9 cellular contexts compared by ENCODE assay signal in genomic region chr3:16305121-16305541, GRCh38. TPM values are rescaled to one million over a fixed set of nuclear protein-coding genes. Genes with fewer than 3 reads are reported as not detected.
A peak's percentile ranks its signal among the peaks of the same experiment; 100 is the strongest.
DNase-seq lines count a peak whose midpoint lies in the region; ATAC-seq and TF ChIP-seq lines count a peak whose summit lies in the region.
"Had no signal": no experiment of that assay in that cellular context is flagged by ENCODE, and none has a peak within 500 bp of the region (broad histone marks: within the 10 kb centered on the region; RNA-seq: fewer than 3 reads in every experiment).

No MANE protein-coding gene starts in this region.

- WGBS in suprapubic skin = 100% methylated on average over 4 of the region's 7 CpGs

- peaks cover 97% of the 10 kb centered on the region for H3K4me1 Mint-ChIP-seq in CD4-positive, alpha-beta T cell (ENCODE audit: low read depth)
- H3K4me1 Mint-ChIP-seq in activated T-helper 17 cell treated with anti-CD3 and anti-CD28 coated beads, Interleukin-2, amount 50 U/mL, for 72 hours = peaks cover 79% of the 10 kb centered on the region
- H3K4me1 Mint-ChIP-seq in naive thymus-derived CD8-positive, alpha-beta T cell = peaks cover 56 to 99% (median 94%) of the 10 kb centered on the region in 4 donors

- peak overlapping the region; percentile 78 for H3K27ac ChIP-seq in CD4-positive, alpha-beta T cell (ENCODE audit: low read depth, low read length)
- peak overlapping the region in 3 of 4 donors; percentile 25 to 53 (median 52) for H3K27ac ChIP-seq in Peyer's patch
- no peak overlapping the region for H3K27ac ChIP-seq in suprapubic skin
- H3K27ac ChIP-seq: thoracic aorta had no signal

- H3K36me3 Mint-ChIP-seq in CD4-positive, alpha-beta T cell (ENCODE audit: low read depth) = peaks cover 96% of the 10 kb centered on the region
- peaks cover 93% of the 10 kb centered on the region for H3K36me3 Mint-ChIP-seq in activated T-helper 17 cell treated with anti-CD3 and anti-CD28 coated beads, Interleukin-2, amount 50 U/mL, for 72 hours (ENCODE audit: low read depth)
- H3K36me3 Mint-ChIP-seq in naive thymus-derived CD8-positive, alpha-beta T cell = peaks cover 51 to 90% (median 66%) of the 10 kb centered on the region in 3 donors

- no peak for TF ChIP-seq EP300 in suprapubic skin (IDR thresholded peaks at IDR 0.05)

- intact Hi-C loops in CD4-positive, alpha-beta T cell (cut with DNase I, micrococcal nuclease) = no loop called here

- H3K9me3 Mint-ChIP-seq in CD4-positive, alpha-beta T cell = no peaks in the 10 kb centered on the region
- H3K9me3 Mint-ChIP-seq in activated T-helper 17 cell treated with anti-CD3 and anti-CD28 coated beads, Interleukin-2, amount 50 U/mL, for 72 hours = peaks cover 5% of the 10 kb centered on the region
- H3K9me3 Mint-ChIP-seq in naive thymus-derived CD8-positive, alpha-beta T cell = no peaks in the 10 kb centered on the region

- TF ChIP-seq CTCF in CD4-positive, alpha-beta T cell (IDR thresholded peaks at IDR 0.05) = no peak
- no peak for TF ChIP-seq CTCF in Peyer's patch (IDR thresholded peaks at IDR 0.05)
- TF ChIP-seq CTCF in suprapubic skin (IDR thresholded peaks at IDR 0.05) = no peak

- H3K4me3 Mint-ChIP-seq in CD4-positive, alpha-beta T cell = peak overlapping the region; percentile 83
- peak overlapping the region; percentile 65 for H3K4me3 Mint-ChIP-seq in activated T-helper 17 cell treated with anti-CD3 and anti-CD28 coated beads, Interleukin-2, amount 50 U/mL, for 72 hours
- peak overlapping the region; percentile 68 to 100 (median 84) for H3K4me3 Mint-ChIP-seq in naive thymus-derived CD8-positive, alpha-beta T cell

- peak in 3 of 10 experiments; percentile 37 to 51 (median 38) for DNase-seq in CD4-positive, alpha-beta T cell
- DNase-seq in Peyer's patch (peak in 2 of 3 donors; percentile 72), COLO829 (ENCODE audit: low spot score) (no peak), suprapubic skin (ENCODE audit: low spot score in 2 of 2) (no peak), NCI-H2196 treated with DMSO at 0.1 percent for 48 hours (lab: John Stamatoyannopoulos, UW; ENCODE audit: unreplicated experiment) (no peak)
- peak in 8 of 10 donors; percentile 23 to 74 (median 56) for DNase-seq in naive thymus-derived CD8-positive, alpha-beta T cell

- no peaks in the 10 kb centered on the region for H3K27me3 ChIP-seq in CD4-positive, alpha-beta T cell (ENCODE audit: control insufficient read depth, insufficient read depth, low read length)
- no peaks in the 10 kb centered on the region for H3K27me3 ChIP-seq in Peyer's patch
- H3K27me3 ChIP-seq in suprapubic skin = no peaks in the 10 kb centered on the region

- no peaks in the 10 kb centered on the region for H3K27me3 Mint-ChIP-seq in CD4-positive, alpha-beta T cell
- H3K27me3 Mint-ChIP-seq in activated T-helper 17 cell treated with anti-CD3 and anti-CD28 coated beads, Interleukin-2, amount 50 U/mL, for 72 hours = no peaks in the 10 kb centered on the region
- no peaks in the 10 kb centered on the region for H3K27me3 Mint-ChIP-seq in naive thymus-derived CD8-positive, alpha-beta T cell

- H3K27ac Mint-ChIP-seq in CD4-positive, alpha-beta T cell = peak overlapping the region; percentile 94
- H3K27ac Mint-ChIP-seq in activated T-helper 17 cell treated with anti-CD3 and anti-CD28 coated beads, Interleukin-2, amount 50 U/mL, for 72 hours = peak overlapping the region; percentile 81
- peak overlapping the region; percentile 92 to 99 (median 96) for H3K27ac Mint-ChIP-seq in naive thymus-derived CD8-positive, alpha-beta T cell

- H3K4me1 ChIP-seq in Peyer's patch = peaks cover 0 to 8% (median 4%) of the 10 kb centered on the region in 4 donors
- peaks cover 8% of the 10 kb centered on the region for H3K4me1 ChIP-seq in suprapubic skin

- no peak for TF ChIP-seq POLR2A in Peyer's patch (IDR thresholded peaks at IDR 0.05)
- TF ChIP-seq POLR2A in suprapubic skin (IDR thresholded peaks at IDR 0.05) = no peak

- no peak overlapping the region for H3K4me3 ChIP-seq in Peyer's patch
- H3K4me3 ChIP-seq in suprapubic skin = no peak overlapping the region
- H3K4me3 ChIP-seq: thoracic aorta had no signal

- POLR2A ChIA-PET in CD4-positive, alpha-beta T cell (lab: Charles Lee) = interaction anchor here (1.6 to 11.0 kb wide), 5 partner anchors 11 to 211 kb away, joined by 3 to 268 read pairs (median 13); no protein-coding TSS in a partner anchor
- POLR2A ChIA-PET in naive thymus-derived CD8-positive, alpha-beta T cell (lab: Charles Lee) = interaction anchor here (1.0 to 11.0 kb wide), 5 partner anchors 12 to 71 kb away, joined by 3 to 268 read pairs (median 64); no protein-coding TSS in a partner anchor

- no peaks in the 10 kb centered on the region for H3K9me3 ChIP-seq in CD4-positive, alpha-beta T cell (ENCODE audit: control insufficient read depth, low read length)
- H3K9me3 ChIP-seq in Peyer's patch = no peaks in the 10 kb centered on the region
- H3K9me3 ChIP-seq in suprapubic skin = no peaks in the 10 kb centered on the region
- H3K9me3 ChIP-seq: thoracic aorta had no signal

- peak; percentile 31 for ATAC-seq in CD4-positive, alpha-beta T cell (ENCODE audit: poor library complexity)
- peak; percentile 51 for ATAC-seq in activated T-helper 17 cell treated with anti-CD3 and anti-CD28 coated beads, Interleukin-2, amount 50 U/mL, for 72 hours (replicated peaks)
- peak; percentile 31 to 55 for ATAC-seq in naive thymus-derived CD8-positive, alpha-beta T cell
- ATAC-seq in GM21447 (IDR thresholded peaks at IDR 0.05; ENCODE audit: unreplicated experiment) = no peak

- CTCF ChIA-PET in CD4-positive, alpha-beta T cell (lab: Charles Lee) = interaction anchor here (1.1 to 7.0 kb wide), 4 partner anchors 10 to 16 kb away, joined by 4 to 56 read pairs (median 20); no protein-coding TSS in a partner anchor

- H3K36me3 ChIP-seq in Peyer's patch = peaks cover 0 to 29% (median 0%) of the 10 kb centered on the region in 3 donors
- H3K36me3 ChIP-seq in suprapubic skin = peaks cover 5% of the 10 kb centered on the region
- H3K36me3 ChIP-seq: thoracic aorta had no signal

RNA-seq across cellular contexts. Expression of gene OXNAD1, which starts 40.1 kb away (rescaled TPM):
- total RNA-seq in CD4-positive, alpha-beta T cell = 100 to 1,000 TPM; 135 TPM
- total RNA-seq in Peyer's patch (10 to 100 TPM; 44.5 to 45.8 (median 45.2) TPM), suprapubic skin (10 to 100 TPM; 10.3 to 17.8 (median 13.3) TPM)
- 10 to 100 TPM; 31.4 to 32.4 TPM for total RNA-seq in activated T-helper 17 cell treated with anti-CD3 and anti-CD28 coated beads, Interleukin-2, amount 50 U/mL, for 72 hours
- 100 to 1,000 TPM; 128 to 132 TPM for total RNA-seq in naive thymus-derived CD8-positive, alpha-beta T cell
- polyA plus RNA-seq in naive thymus-derived CD8-positive, alpha-beta T cell = 100 to 1,000 TPM; 106 to 190 (median 168) TPM

RNA-seq across cellular contexts. Expression of gene DPH3, which starts 40.4 kb away (rescaled TPM):
- 10 to 100 TPM; 10.5 to 12.8 TPM for total RNA-seq in CD4-positive, alpha-beta T cell
- total RNA-seq in Peyer's patch (10 to 100 TPM; 17.8 to 33.8 (median 24.3) TPM), suprapubic skin (10 to 100 TPM in 1 of 4 donors, 1 to 10 TPM in 3; 5.5 to 11.5 (median 8.0) TPM)
- 10 to 100 TPM; 10.0 to 22.5 TPM for total RNA-seq in activated T-helper 17 cell treated with anti-CD3 and anti-CD28 coated beads, Interleukin-2, amount 50 U/mL, for 72 hours
- 10 to 100 TPM; 16.6 to 17.2 TPM for total RNA-seq in naive thymus-derived CD8-positive, alpha-beta T cell
- 10 to 100 TPM; 16.7 to 20.9 (median 18.6) TPM for polyA plus RNA-seq in naive thymus-derived CD8-positive, alpha-beta T cell

Comparison
In these comparisons a context has a peak if more than half of its experiments do, and no peak if none do; other contexts are left out.
1. DNase-seq: peak in Peyer's patch (2 of 3) and naive thymus-derived CD8-positive, alpha-beta T cell (8 of 10); none in COLO829 (single experiment), suprapubic skin (0 of 2) and NCI-H2196 treated with DMSO at 0.1 percent for 48 hours (single experiment).
2. Peak in every context shown above with its lines, with median percentiles within 50 percentile points of each other: H3K27ac Mint-ChIP-seq and H3K4me3 Mint-ChIP-seq.